In genomic region chr4:142595222-142595871, GRCh38 we compare ENCODE assay signal across 15 cellular contexts.
"Had no signal": no experiment of that assay in that cellular context is flagged by ENCODE, and none has a peak within 500 bp of the region (broad histone marks: within the 10 kb centered on the region; RNA-seq: fewer than 3 reads in every experiment).

No MANE protein-coding gene starts in this region.

- H3K79me2 ChIP-seq: hepatocyte had no signal

- H3K4me3 ChIP-seq: dorsolateral prefrontal cortex, hepatocyte, skin epidermis, transverse colon, uterus had no signal

- ATAC-seq: activated CD8-positive, alpha-beta memory T cell treated with anti-CD3 and anti-CD28 coated beads, Interleukin-2, amount 10 ng/mL, durations not matched to agents 7 days and 5 days; left cardiac atrium; right cardiac atrium had no signal

- DNase-seq: activated B cell treated with CpG ODN at 0.5 μM for 24 hours; activated CD4-positive, alpha-beta memory T cell treated with anti-CD3 and anti-CD28 coated beads for 36 hours; activated CD4-positive, alpha-beta T cell treated with anti-CD3 and anti-CD28 coated beads for 4 hours; activated CD8-positive, alpha-beta memory T cell treated with anti-CD3 and anti-CD28 coated beads, Interleukin-2, amount 10 ng/mL, durations not matched to agents 7 days and 5 days; activated naive CD8-positive, alpha-beta T cell treated with anti-CD3 and anti-CD28 coated beads, Interleukin-2, amount 10 ng/mL, durations not matched to agents 7 days and 5 days; amygdala; central memory CD4-positive, alpha-beta T cell; dorsolateral prefrontal cortex; left cardiac atrium; occipital lobe; right cardiac atrium; transverse colon; uterus had no signal

- H3K4me2 ChIP-seq: hepatocyte had no signal

- H3K27me3 ChIP-seq: dorsolateral prefrontal cortex, hepatocyte, transverse colon, uterus had no signal

- H3K4me1 ChIP-seq: uterus had no signal

- H2AFZ ChIP-seq: hepatocyte had no signal

- H3K9me3 ChIP-seq: transverse colon, uterus had no signal

- H3K27ac ChIP-seq: dorsolateral prefrontal cortex, hepatocyte, skin epidermis, transverse colon, uterus had no signal

- H3K36me3 ChIP-seq: transverse colon, uterus had no signal
